ENCODE assay signal across 14 cellular contexts in the genomic region with DNA sequence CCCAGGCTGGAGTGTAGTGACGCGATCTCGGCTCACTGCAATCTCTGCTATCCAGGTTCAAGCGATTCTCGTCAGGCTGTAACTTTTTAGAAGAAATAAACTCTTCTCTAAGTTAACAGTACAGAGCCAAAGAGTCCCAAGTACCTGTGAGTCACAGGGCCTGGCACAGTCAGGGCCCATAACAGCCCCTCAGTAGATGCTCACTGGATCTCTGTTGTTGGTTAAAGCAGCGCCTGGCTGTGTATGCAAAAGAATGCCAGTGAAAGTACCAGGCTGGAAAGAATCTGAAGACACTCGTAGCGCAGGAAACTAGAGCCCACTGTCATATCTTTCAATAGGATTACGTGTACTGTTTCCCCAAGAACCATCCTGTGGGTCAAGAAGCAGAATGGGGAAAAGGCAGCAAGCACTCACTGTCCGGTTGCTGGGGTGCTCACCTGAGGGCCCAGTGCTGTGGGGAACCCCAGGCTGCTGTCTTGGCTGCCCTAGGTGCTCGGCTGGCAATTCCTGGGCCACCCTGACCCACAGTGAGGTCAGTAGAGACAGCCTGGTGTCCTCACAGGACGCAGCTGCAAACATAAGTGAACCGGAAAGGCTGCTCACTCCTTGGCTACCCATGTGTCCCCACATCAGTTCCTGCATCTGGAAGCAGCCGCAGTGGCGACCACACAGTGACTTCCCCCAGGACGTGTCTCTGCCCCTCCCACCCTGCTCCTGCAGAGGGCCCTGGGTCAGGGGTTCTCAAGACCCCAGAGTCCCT. TPM values are rescaled to one million over a fixed set of nuclear protein-coding genes. Genes with fewer than 3 reads are reported as not detected.
DNase-seq lines count a peak whose midpoint lies in the region; ATAC-seq and TF ChIP-seq lines count a peak whose summit lies in the region.
"Had no signal": no experiment of that assay in that cellular context is flagged by ENCODE, and none has a peak within 500 bp of the region (broad histone marks: within the 10 kb centered on the region; RNA-seq: fewer than 3 reads in every experiment).

No MANE protein-coding gene starts in this region.

- peak overlapping the region; percentile 85 to 99 (median 97) for H3K27ac Mint-ChIP-seq in IgD-negative memory B cell
- peak overlapping the region; percentile 97 for H3K27ac Mint-ChIP-seq in activated T-helper 2 cell treated with anti-CD3 and anti-CD28 coated beads, Interferon-gamma antibody, Interleukin-2, Interleukin-4, amounts not matched to agents 10 μg/mL and 5 μg/mL and 100 μg/mL, durations not matched to agents 14 hours and 24 hours and 36 hours
- H3K27ac Mint-ChIP-seq in osteocyte (ENCODE audit: unreplicated experiment): peak overlapping the region; percentile 52

- H3K4me1 Mint-ChIP-seq in IgD-negative memory B cell (peaks cover 36 to 49% (median 44%) of the 10 kb centered on the region in 3 donors), osteocyte (ENCODE audit: unreplicated experiment) (peaks cover 36% of the 10 kb centered on the region)
- H3K4me1 Mint-ChIP-seq in activated T-helper 2 cell treated with anti-CD3 and anti-CD28 coated beads, Interferon-gamma antibody, Interleukin-2, Interleukin-4, amounts not matched to agents 10 μg/mL and 5 μg/mL and 100 μg/mL, durations not matched to agents 14 hours and 24 hours and 36 hours (ENCODE audit: low read depth): peaks cover 41% of the 10 kb centered on the region

- intact Hi-C loops in activated T-helper 2 cell treated with anti-CD3 and anti-CD28 coated beads, Interferon-gamma antibody, Interleukin-2, Interleukin-4, amounts not matched to agents 10 μg/mL and 5 μg/mL and 100 μg/mL, durations not matched to agents 14 hours and 24 hours and 36 hours (cut with micrococcal nuclease): loop anchor here (10.0 kb wide), 2 partner anchors 750 to 1360 kb away; a partner anchor contains a TSS

- H3K27me3 Mint-ChIP-seq in IgD-negative memory B cell (no peaks in the 10 kb centered on the region), osteocyte (ENCODE audit: unreplicated experiment) (no peaks in the 10 kb centered on the region)
- H3K27me3 Mint-ChIP-seq in activated T-helper 2 cell treated with anti-CD3 and anti-CD28 coated beads, Interferon-gamma antibody, Interleukin-2, Interleukin-4, amounts not matched to agents 10 μg/mL and 5 μg/mL and 100 μg/mL, durations not matched to agents 14 hours and 24 hours and 36 hours (ENCODE audit: low read depth): no peaks in the 10 kb centered on the region

- no peak for TF ChIP-seq CTCF in osteocyte (IDR thresholded peaks at IDR 0.05)

- H3K9me3 Mint-ChIP-seq in IgD-negative memory B cell (no peaks in the 10 kb centered on the region), osteocyte (ENCODE audit: unreplicated experiment) (no peaks in the 10 kb centered on the region)
- no peaks in the 10 kb centered on the region for H3K9me3 Mint-ChIP-seq in activated T-helper 2 cell treated with anti-CD3 and anti-CD28 coated beads, Interferon-gamma antibody, Interleukin-2, Interleukin-4, amounts not matched to agents 10 μg/mL and 5 μg/mL and 100 μg/mL, durations not matched to agents 14 hours and 24 hours and 36 hours

- no peak for ATAC-seq in HG02623 (IDR thresholded peaks at IDR 0.05; ENCODE audit: unreplicated experiment)
- ATAC-seq in HG03342 (IDR thresholded peaks at IDR 0.05; ENCODE audit: unreplicated experiment): no peak

- H3K4me3 Mint-ChIP-seq in IgD-negative memory B cell (peak overlapping the region; percentile 88 to 98 (median 96)), osteocyte (ENCODE audit: unreplicated experiment) (no peak overlapping the region)
- H3K4me3 Mint-ChIP-seq in activated T-helper 2 cell treated with anti-CD3 and anti-CD28 coated beads, Interferon-gamma antibody, Interleukin-2, Interleukin-4, amounts not matched to agents 10 μg/mL and 5 μg/mL and 100 μg/mL, durations not matched to agents 14 hours and 24 hours and 36 hours (ENCODE audit: low read depth): peak overlapping the region; percentile 99

- DNase-seq in SIG-M5 treated with dmso at 0.1 percent for 504 hours (lab: John Stamatoyannopoulos, UW; ENCODE audit: unreplicated experiment): peak; percentile 19
- DNase-seq in SIG-M5 (lab: John Stamatoyannopoulos, UW): no peak
- DNase-seq in activated T-helper 2 cell treated with anti-CD3 and anti-CD28 coated beads, Interferon-gamma antibody, Interleukin-2, Interleukin-4, amounts not matched to agents 10 μg/mL and 5 μg/mL and 100 μg/mL, durations not matched to agents 14 hours and 24 hours and 36 hours (ENCODE audit: low spot score): no peak
- DNase-seq in osteocyte (ENCODE audit: extremely low spot score, unreplicated experiment): no peak
- DNase-seq in stimulated activated CD8-positive, alpha-beta memory T cell treated with anti-CD3 and anti-CD28 coated beads, Interleukin-4, amount 100 ng/mL, for 48 hours: no peak
- DNase-seq: ACHN, cortex of kidney, kidney glomerular epithelial cell, NCI-H1436 treated with DMSO at 0.1 percent for 48 hours, thyroid gland had no signal

- H3K36me3 Mint-ChIP-seq in IgD-negative memory B cell (no peaks in the 10 kb centered on the region), osteocyte (ENCODE audit: unreplicated experiment) (peaks cover 3% of the 10 kb centered on the region)
- H3K36me3 Mint-ChIP-seq in activated T-helper 2 cell treated with anti-CD3 and anti-CD28 coated beads, Interferon-gamma antibody, Interleukin-2, Interleukin-4, amounts not matched to agents 10 μg/mL and 5 μg/mL and 100 μg/mL, durations not matched to agents 14 hours and 24 hours and 36 hours (ENCODE audit: low read depth): peaks cover 54% of the 10 kb centered on the region

RNA-seq across cellular contexts. Expression of a gene that starts 3.1 kb away (rescaled TPM):
- polyA plus RNA-seq in IgD-negative memory B cell: 49.1 TPM
- total RNA-seq in activated T-helper 2 cell treated with anti-CD3 and anti-CD28 coated beads, Interferon-gamma antibody, Interleukin-2, Interleukin-4, amounts not matched to agents 10 μg/mL and 5 μg/mL and 100 μg/mL, durations not matched to agents 14 hours and 24 hours and 36 hours: 125 and 127 TPM in 2 replicates
- total RNA-seq in osteocyte: 49.1 and 50.4 TPM in 2 replicates

RNA-seq across cellular contexts. Expression of a gene that starts 5.9 kb away (rescaled TPM):
- polyA plus RNA-seq in IgD-negative memory B cell: 46.1 TPM
- total RNA-seq in activated T-helper 2 cell treated with anti-CD3 and anti-CD28 coated beads, Interferon-gamma antibody, Interleukin-2, Interleukin-4, amounts not matched to agents 10 μg/mL and 5 μg/mL and 100 μg/mL, durations not matched to agents 14 hours and 24 hours and 36 hours: 23.5 and 27.1 TPM in 2 replicates
- 48.8 and 53.6 TPM in 2 replicates for total RNA-seq in osteocyte

RNA-seq across cellular contexts. Expression of a gene that starts 6.1 kb away (rescaled TPM):
- polyA plus RNA-seq in IgD-negative memory B cell: 20.0 TPM
- 137 and 141 TPM in 2 replicates for total RNA-seq in activated T-helper 2 cell treated with anti-CD3 and anti-CD28 coated beads, Interferon-gamma antibody, Interleukin-2, Interleukin-4, amounts not matched to agents 10 μg/mL and 5 μg/mL and 100 μg/mL, durations not matched to agents 14 hours and 24 hours and 36 hours
- total RNA-seq in osteocyte: 22.3 and 23.6 TPM in 2 replicates

RNA-seq across cellular contexts. Expression of a gene that starts 31.1 kb away (rescaled TPM):
- 1.5 TPM for polyA plus RNA-seq in IgD-negative memory B cell
- 2.7 and 3.3 TPM in 2 replicates for total RNA-seq in activated T-helper 2 cell treated with anti-CD3 and anti-CD28 coated beads, Interferon-gamma antibody, Interleukin-2, Interleukin-4, amounts not matched to agents 10 μg/mL and 5 μg/mL and 100 μg/mL, durations not matched to agents 14 hours and 24 hours and 36 hours
- 6.2 and 9.5 TPM in 2 replicates for total RNA-seq in osteocyte
- total RNA-seq: smooth muscle cell had no signal
